ENCODE assay signal across 20 cellular contexts in the genomic region with DNA sequence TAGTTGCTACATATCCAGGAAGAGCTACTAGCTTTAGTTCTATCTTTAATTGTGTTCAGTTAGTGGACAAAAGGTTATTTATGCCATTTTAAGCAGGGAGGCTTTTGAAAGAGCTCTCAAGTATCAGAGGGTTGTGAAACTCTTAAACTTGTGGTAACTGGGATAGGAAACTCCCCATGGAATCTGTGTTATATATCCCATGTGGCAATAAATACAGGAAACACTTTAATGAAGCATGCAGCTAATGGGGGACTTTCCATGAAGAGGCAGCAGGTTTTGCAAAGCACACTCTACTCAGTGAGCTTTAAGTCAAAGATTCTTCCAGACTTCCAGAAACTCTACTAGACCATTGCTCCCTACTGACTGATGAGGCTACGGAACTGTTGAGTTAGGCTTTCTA.
A peak's percentile ranks its signal among the peaks of the same experiment; 100 is the strongest.
DNase-seq lines count a peak whose midpoint lies in the region; TF ChIP-seq lines count a peak whose summit lies in the region.
"Had no signal": no experiment of that assay in that cellular context is flagged by ENCODE, and none has a peak within 500 bp of the region (broad histone marks: within the 10 kb centered on the region; RNA-seq: fewer than 3 reads in every experiment).

No MANE protein-coding gene starts in this region.

- H2BK15ac ChIP-seq in neuronal stem cell (ENCODE audit: low read length), result no peak overlapping the region

- H3K9ac ChIP-seq in SK-N-MC (ENCODE audit: insufficient read length), result no peak overlapping the region
- H3K9ac ChIP-seq in neuronal stem cell (ENCODE audit: low read depth, low read length, poor library complexity), result no peak overlapping the region

- H3K9me3 ChIP-seq in SK-N-MC (ENCODE audit: low read depth, low read length), result no peaks in the 10 kb centered on the region
- H3K9me3 ChIP-seq in neuronal stem cell (replicated peaks in 1 of 2; ENCODE audit: control insufficient read depth in 2 of 2, insufficient read depth in 1 of 2, low read depth in 1 of 2, low read length in 2 of 2), result no peaks in the 10 kb centered on the region
- H3K9me3 ChIP-seq: BE2C had no signal

- H3K4me2 ChIP-seq in neuronal stem cell (ENCODE audit: insufficient read depth, low read length, poor library complexity, severe bottlenecking), result no peak overlapping the region

- no peak overlapping the region for H3K27ac ChIP-seq in SK-N-MC
- no peak overlapping the region for H3K27ac ChIP-seq in neuronal stem cell (replicated peaks; ENCODE audit: low read length)
- H3K27ac ChIP-seq: RWPE1 had no signal

- no peaks in the 10 kb centered on the region for H3K4me1 ChIP-seq in neuronal stem cell (ENCODE audit: control insufficient read depth in 2 of 2, insufficient read depth in 1 of 2, low read depth in 1 of 2, low read length in 2 of 2)
- H3K4me1 ChIP-seq: BE2C had no signal

- WGBS in neuronal stem cell (ENCODE audit: extremely low coverage in 2 of 2, insufficient read length in 2 of 2, insufficient replicate concordance in 1 of 2), 2 donors, result no CpG with 5 or more reads among the region's 1 CpG

- no peak overlapping the region for H3K27ac Mint-ChIP-seq in endothelial cell (ENCODE audit: unreplicated experiment)
- H3K27ac Mint-ChIP-seq: IgD-negative memory B cell had no signal

- H3K27me3 Mint-ChIP-seq in endothelial cell (ENCODE audit: unreplicated experiment), result peaks cover 4% of the 10 kb centered on the region
- H3K27me3 Mint-ChIP-seq: IgD-negative memory B cell had no signal

- H3K23ac ChIP-seq in neuronal stem cell (ENCODE audit: low read depth, low read length, poor library complexity), result no peak overlapping the region

- no peaks in the 10 kb centered on the region for H3K36me3 Mint-ChIP-seq in endothelial cell (ENCODE audit: low read depth, unreplicated experiment)
- H3K36me3 Mint-ChIP-seq: IgD-negative memory B cell had no signal

- peak overlapping the region; percentile 29 for H3K4me3 ChIP-seq in SK-N-MC
- H3K4me3 ChIP-seq in skeletal muscle cell (ENCODE audit: low read depth, low read length), result no peak overlapping the region
- no peak overlapping the region for H3K4me3 ChIP-seq in neuronal stem cell (ENCODE audit: low read length in 2 of 2)

- no peak overlapping the region for H2BK12ac ChIP-seq in neuronal stem cell (ENCODE audit: low read length)

- H3K18ac ChIP-seq in neuronal stem cell (ENCODE audit: low read length), result no peak overlapping the region

- H3K36me3 ChIP-seq in SK-N-MC (ENCODE audit: insufficient read depth, low read length) (no peaks in the 10 kb centered on the region), neuronal stem cell (replicated peaks in 1 of 2; ENCODE audit: control insufficient read depth in 2 of 2, insufficient read depth in 2 of 2, low read length in 2 of 2) (no peaks in the 10 kb centered on the region)
- H3K36me3 ChIP-seq: BE2C had no signal

- peaks cover 7% of the 10 kb centered on the region for H3K4me1 Mint-ChIP-seq in endothelial cell (ENCODE audit: unreplicated experiment)
- H3K4me1 Mint-ChIP-seq: IgD-negative memory B cell had no signal

- no peaks in the 10 kb centered on the region for H3K27me3 ChIP-seq in neuronal stem cell (ENCODE audit: control insufficient read depth in 3 of 3, insufficient read depth in 3 of 3, low read depth in 1 of 3, low read length in 3 of 3)
- H3K27me3 ChIP-seq: BE2C had no signal

- H2AK5ac ChIP-seq in neuronal stem cell (ENCODE audit: low read depth, low read length), result no peak overlapping the region

- H2BK120ac ChIP-seq in neuronal stem cell (ENCODE audit: low read depth, low read length), result no peak overlapping the region

- no peaks in the 10 kb centered on the region for H3K9me3 Mint-ChIP-seq in endothelial cell (ENCODE audit: unreplicated experiment)

- H2AFZ ChIP-seq in neuronal stem cell (ENCODE audit: low read length), result no peak overlapping the region

- H4K91ac ChIP-seq in neuronal stem cell (ENCODE audit: low read depth, low read length, poor library complexity), result no peak overlapping the region

- no peak for TF ChIP-seq CTCF in endothelial cell (IDR thresholded peaks at IDR 0.05; ENCODE audit: unreplicated experiment)

- no peak overlapping the region for H3K14ac ChIP-seq in neuronal stem cell (ENCODE audit: low read length)

- no peak overlapping the region for H2BK5ac ChIP-seq in neuronal stem cell (ENCODE audit: low read length)

- H3K4me3 Mint-ChIP-seq in endothelial cell (ENCODE audit: unreplicated experiment), result no peak overlapping the region
- H3K4me3 Mint-ChIP-seq: IgD-negative memory B cell had no signal

- H3K4ac ChIP-seq in neuronal stem cell (ENCODE audit: low read length), result no peak overlapping the region

- H4K8ac ChIP-seq in neuronal stem cell (ENCODE audit: low read depth, low read length), result no peak overlapping the region

- DNase-seq in HT1080 (ENCODE audit: low read depth) (peak; percentile 1), SK-N-MC (ENCODE audit: low read depth, low spot score) (peak; percentile 98), foreskin melanocyte (peak; percentile 14), skeletal muscle cell (ENCODE audit: low read depth) (peak; percentile 21), NCI-H1694 treated with DMSO at 0.1 percent for 48 hours (lab: John Stamatoyannopoulos, UW) (no peak), neuronal stem cell (ENCODE audit: low spot score) (no peak), endothelial cell (ENCODE audit: low spot score) (no peak)
- DNase-seq: BE2C, DMS53, GF-D8, Karpas-422, NCI-H1048, NCI-H146, NCI-H2029 treated with DMSO at 0.1 percent for 48 hours, NCI-H2171 treated with DMSO at 0.1 percent for 48 hours, NCI-H446, NCI-H526, SHP77 treated with DMSO at 0.1 percent for 48 hours had no signal

- no peaks in the 10 kb centered on the region for H3K79me1 ChIP-seq in neuronal stem cell (ENCODE audit: low read depth, low read length)

Comparison
In these comparisons a context has a peak if more than half of its experiments do, and no peak if none do; other contexts are left out.
1. DNase-seq: peak in HT1080 (single experiment), SK-N-MC (single experiment), foreskin melanocyte (single experiment) and skeletal muscle cell (single experiment); none in NCI-H1694 treated with DMSO at 0.1 percent for 48 hours (single experiment), neuronal stem cell (single experiment) and endothelial cell (single experiment).